Comparison of ENCODE assay signal across 8 cellular contexts in the genomic region with DNA sequence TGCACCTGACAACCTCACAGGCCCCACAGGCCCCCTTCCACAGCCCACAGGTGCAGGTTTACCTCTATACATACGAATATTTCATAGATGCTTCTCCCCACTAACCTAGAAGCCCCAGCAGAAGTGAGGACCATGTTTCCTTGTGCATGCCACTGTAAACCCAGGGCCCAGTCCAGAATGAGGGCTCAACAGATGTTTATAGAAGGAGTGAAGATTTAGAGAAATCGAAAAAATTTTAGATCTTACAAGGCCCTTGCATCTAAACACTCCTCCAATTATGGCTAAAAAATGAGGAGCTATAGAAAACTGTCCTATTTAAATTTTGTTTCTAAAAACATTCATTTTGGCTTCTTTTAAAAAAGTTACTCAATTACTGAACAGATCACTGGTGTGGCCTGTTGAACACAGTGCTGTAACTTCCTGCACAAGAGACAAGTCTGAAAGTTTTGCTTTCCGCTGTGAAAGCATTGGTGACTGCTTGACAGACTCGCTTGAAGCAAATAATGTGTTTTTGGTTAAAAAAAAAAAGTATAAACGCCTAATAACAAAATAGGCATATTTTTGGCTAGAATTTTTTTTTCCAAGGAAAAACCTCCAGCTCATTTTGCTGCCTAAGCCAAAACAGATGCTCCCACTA. TPM values are rescaled to one million over a fixed set of nuclear protein-coding genes. Genes with fewer than 3 reads are reported as not detected.
A peak's percentile ranks its signal among the peaks of the same experiment; 100 is the strongest.
DNase-seq lines count a peak whose midpoint lies in the region; ATAC-seq, FAIRE-seq and TF ChIP-seq lines count a peak whose summit lies in the region.

No MANE protein-coding gene starts in this region.

- H3K36me3 Mint-ChIP-seq in activated CD8-positive, alpha-beta T cell treated with anti-CD3 and anti-CD28 coated beads for 36 hours (ENCODE audit: low read depth): peaks cover 13% of the 10 kb centered on the region

- TF ChIP-seq CTCF in activated CD8-positive, alpha-beta T cell treated with anti-CD3 and anti-CD28 coated beads for 36 hours (IDR thresholded peaks at IDR 0.05): no peak

- no peaks in the 10 kb centered on the region for H3K27me3 Mint-ChIP-seq in activated CD8-positive, alpha-beta T cell treated with anti-CD3 and anti-CD28 coated beads for 36 hours
- no peaks in the 10 kb centered on the region for H3K27me3 Mint-ChIP-seq in stimulated activated naive CD8-positive, alpha-beta T cell treated with anti-CD3 and anti-CD28 coated beads, Interleukin-15, amount 100 ng/mL, for 72 hours

- H3K4me3 ChIP-seq in BLaER1 (peak overlapping the region; percentile 98), iPS-11a (ENCODE audit: low read depth, low read length) (peak overlapping the region; percentile 69)

- peak overlapping the region; percentile 92 for H3K27ac Mint-ChIP-seq in activated CD8-positive, alpha-beta T cell treated with anti-CD3 and anti-CD28 coated beads for 36 hours
- H3K27ac Mint-ChIP-seq in stimulated activated naive CD8-positive, alpha-beta T cell treated with anti-CD3 and anti-CD28 coated beads, Interleukin-15, amount 100 ng/mL, for 72 hours: peak overlapping the region; percentile 75 to 80

- peaks cover 59% of the 10 kb centered on the region for H4K20me1 ChIP-seq in BLaER1

- H3K9me3 ChIP-seq in BLaER1: no peaks in the 10 kb centered on the region

- H3K36me3 ChIP-seq in BLaER1: 0 out of 2 replicates have a peak, but pooled peaks cover 18% of the 10 kb centered on the region

- no peaks in the 10 kb centered on the region for H3K9me3 Mint-ChIP-seq in activated CD8-positive, alpha-beta T cell treated with anti-CD3 and anti-CD28 coated beads for 36 hours
- no peaks in the 10 kb centered on the region for H3K9me3 Mint-ChIP-seq in stimulated activated naive CD8-positive, alpha-beta T cell treated with anti-CD3 and anti-CD28 coated beads, Interleukin-15, amount 100 ng/mL, for 72 hours

- intact Hi-C loops in activated CD8-positive, alpha-beta T cell treated with anti-CD3 and anti-CD28 coated beads for 36 hours (cut with micrococcal nuclease): loop anchor here (2.0 to 10.0 kb wide), 2 partner anchors 15 to 67 kb away; partner anchors contain the start of genes TAF5L and URB2

- H3K4me1 ChIP-seq in BLaER1: peaks cover 42% of the 10 kb centered on the region

- no peak for FAIRE-seq in GM12892 (lab: Jason Lieb, UNC)

- peak overlapping the region; percentile 88 for H3K9ac ChIP-seq in BLaER1

- POLR2A ChIA-PET in activated CD8-positive, alpha-beta T cell treated with anti-CD3 and anti-CD28 coated beads for 36 hours (lab: Charles Lee): interaction anchor here (0.7 to 2.8 kb wide), 6 partner anchors 49 to 551 kb away, joined by 3 to 26 read pairs (median 3); partner anchors contain the start of genes NUP133, TAF5L and URB2

- CTCF ChIA-PET in activated CD8-positive, alpha-beta T cell treated with anti-CD3 and anti-CD28 coated beads for 36 hours (lab: Charles Lee): interaction anchor here (0.7 to 2.2 kb wide), 8 partner anchors 9 to 117 kb away, joined by 3 to 11 read pairs (median 4); partner anchors contain the start of gene NUP133

- peak overlapping the region; percentile 90 for H3K4me3 Mint-ChIP-seq in activated CD8-positive, alpha-beta T cell treated with anti-CD3 and anti-CD28 coated beads for 36 hours
- H3K4me3 Mint-ChIP-seq in stimulated activated naive CD8-positive, alpha-beta T cell treated with anti-CD3 and anti-CD28 coated beads, Interleukin-15, amount 100 ng/mL, for 72 hours: peak overlapping the region; percentile 87 to 90

- H3K27me3 ChIP-seq in BLaER1: no peaks in the 10 kb centered on the region

- no peak for TF ChIP-seq POLR2A in GM12892 (IDR thresholded peaks at IDR 0.05; ENCODE audit: low read depth, low read length)

- peak overlapping the region; percentile 88 for H3K27ac ChIP-seq in BLaER1

- ATAC-seq in GM21825 (IDR thresholded peaks at IDR 0.05; ENCODE audit: unreplicated experiment) (peak; percentile 21), GM21367 (IDR thresholded peaks at IDR 0.05; ENCODE audit: unreplicated experiment) (no peak)
- no peak for ATAC-seq in activated CD8-positive, alpha-beta T cell treated with anti-CD3 and anti-CD28 coated beads for 36 hours
- ATAC-seq in stimulated activated naive CD8-positive, alpha-beta T cell treated with anti-CD3 and anti-CD28 coated beads, Interleukin-15, amount 100 ng/mL, for 72 hours: no peak

- H3K4me1 Mint-ChIP-seq in activated CD8-positive, alpha-beta T cell treated with anti-CD3 and anti-CD28 coated beads for 36 hours (ENCODE audit: low read depth): peaks cover 34% of the 10 kb centered on the region
- peaks cover 47% of the 10 kb centered on the region for H3K4me1 Mint-ChIP-seq in stimulated activated naive CD8-positive, alpha-beta T cell treated with anti-CD3 and anti-CD28 coated beads, Interleukin-15, amount 100 ng/mL, for 72 hours

- peak; percentile 38 for DNase-seq in activated CD8-positive, alpha-beta T cell treated with anti-CD3 and anti-CD28 coated beads for 36 hours
- DNase-seq in stimulated activated naive CD8-positive, alpha-beta T cell treated with anti-CD3 and anti-CD28 coated beads, Interleukin-15, amount 100 ng/mL, for 72 hours: no peak
- DNase-seq in Ammon's horn (ENCODE audit: low spot score) (no peak), GM12892 (ENCODE audit: insufficient read length) (no peak)

- peak overlapping the region; percentile 91 for H3K4me2 ChIP-seq in BLaER1

RNA-seq across cellular contexts. Expression of gene ABCB10, which starts 1.2 kb away (rescaled TPM):
- total RNA-seq in activated CD8-positive, alpha-beta T cell treated with anti-CD3 and anti-CD28 coated beads for 36 hours: 10 to 100 TPM; 30.7 to 32.1 TPM
- 21.9 TPM for polyA plus RNA-seq in GM12892 (2012; ENCODE audit: missing spikeins)

RNA-seq across cellular contexts. Expression of gene NUP133, which starts 49.2 kb away (rescaled TPM):
- total RNA-seq in activated CD8-positive, alpha-beta T cell treated with anti-CD3 and anti-CD28 coated beads for 36 hours: 10 to 100 TPM; 58.9 to 59.7 TPM
- polyA plus RNA-seq in GM12892 (2012; ENCODE audit: missing spikeins): 18.1 TPM
